Comparison of ENCODE assay signal across 23 cellular contexts in the genomic region with DNA sequence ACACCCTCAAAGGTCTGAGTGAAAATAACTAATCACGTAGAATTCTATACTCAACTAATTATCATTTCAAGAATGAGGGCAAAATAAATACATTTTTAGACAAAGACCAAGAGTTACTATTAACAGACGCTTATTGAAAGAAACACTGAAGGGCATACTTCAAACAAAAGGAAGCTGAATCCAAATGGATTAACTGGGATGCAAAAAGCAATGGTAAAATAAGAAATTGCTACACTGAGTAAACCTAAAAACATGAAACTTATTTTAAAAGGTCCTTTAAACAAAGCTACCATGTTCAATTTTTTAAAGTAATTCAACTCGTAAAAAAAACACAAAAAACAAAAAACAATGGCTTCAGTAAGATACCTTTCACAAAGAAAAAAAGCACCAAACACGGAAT.
"Had no signal": no experiment of that assay in that cellular context is flagged by ENCODE, and none has a peak within 500 bp of the region (broad histone marks: within the 10 kb centered on the region; RNA-seq: fewer than 3 reads in every experiment).

No MANE protein-coding gene starts in this region.

- H3K4me1 ChIP-seq: left lung, prostate gland had no signal

- H3K27me3 Mint-ChIP-seq: activated CD8-positive, alpha-beta T cell treated with anti-CD3 and anti-CD28 coated beads for 36 hours; activated naive CD4-positive, alpha-beta T cell treated with anti-CD3 and anti-CD28 coated beads, Interleukin-2, amount 50 U/mL, for 24 hours; activated T-helper 17 cell treated with anti-CD3 and anti-CD28 coated beads, Interleukin-2, amount 50 U/mL, for 72 hours had no signal

- H3K27ac ChIP-seq: foreskin keratinocyte, left lung, ovary, prostate gland, tibial nerve had no signal

- H3K4me1 Mint-ChIP-seq: activated naive CD8-positive, alpha-beta T cell treated with anti-CD3 and anti-CD28 coated beads, Interleukin-2, amount 50 U/mL, for 24 hours; activated T-helper 17 cell treated with anti-CD3 and anti-CD28 coated beads, Interleukin-2, amount 50 U/mL, for 72 hours had no signal

- ATAC-seq: activated CD8-positive, alpha-beta T cell treated with anti-CD3 and anti-CD28 coated beads for 36 hours; activated naive CD8-positive, alpha-beta T cell treated with anti-CD3 and anti-CD28 coated beads, Interleukin-2, amount 50 U/mL, for 24 hours; activated T-cell treated with anti-CD3 and anti-CD28 coated beads, Interleukin-2, amount 50 U/mL, for 4 hours; activated T-helper 17 cell treated with anti-CD3 and anti-CD28 coated beads, Interleukin-2, amount 50 U/mL, for 72 hours; foreskin keratinocyte; left lung; mucosa of descending colon had no signal

- H3K36me3 ChIP-seq: left lung, ovary, prostate gland had no signal

- H3K9me3 ChIP-seq: esophagus muscularis mucosa, mucosa of descending colon, ovary, prostate gland had no signal

- H3K9me3 Mint-ChIP-seq: activated CD8-positive, alpha-beta T cell treated with anti-CD3 and anti-CD28 coated beads for 36 hours; activated naive CD4-positive, alpha-beta T cell treated with anti-CD3 and anti-CD28 coated beads, Interleukin-2, amount 50 U/mL, for 24 hours; activated naive CD8-positive, alpha-beta T cell treated with anti-CD3 and anti-CD28 coated beads, Interleukin-2, amount 50 U/mL, for 24 hours; activated T-cell treated with anti-CD3 and anti-CD28 coated beads, Interleukin-2, amount 50 U/mL, for 4 hours; activated T-helper 17 cell treated with anti-CD3 and anti-CD28 coated beads, Interleukin-2, amount 50 U/mL, for 72 hours had no signal

- H3K27ac Mint-ChIP-seq: activated CD8-positive, alpha-beta T cell treated with anti-CD3 and anti-CD28 coated beads for 36 hours; activated naive CD8-positive, alpha-beta T cell treated with anti-CD3 and anti-CD28 coated beads, Interleukin-2, amount 50 U/mL, for 24 hours; activated T-helper 17 cell treated with anti-CD3 and anti-CD28 coated beads, Interleukin-2, amount 50 U/mL, for 72 hours had no signal

- H3K4me3 Mint-ChIP-seq: activated CD8-positive, alpha-beta T cell treated with anti-CD3 and anti-CD28 coated beads for 36 hours; activated naive CD4-positive, alpha-beta T cell treated with anti-CD3 and anti-CD28 coated beads, Interleukin-2, amount 50 U/mL, for 24 hours; activated naive CD8-positive, alpha-beta T cell treated with anti-CD3 and anti-CD28 coated beads, Interleukin-2, amount 50 U/mL, for 24 hours; activated T-cell treated with anti-CD3 and anti-CD28 coated beads, Interleukin-2, amount 50 U/mL, for 4 hours; activated T-helper 17 cell treated with anti-CD3 and anti-CD28 coated beads, Interleukin-2, amount 50 U/mL, for 72 hours; nephron had no signal

- H3K27me3 ChIP-seq: esophagus muscularis mucosa, foreskin keratinocyte, heart right ventricle, left lung, ovary, tibial nerve had no signal

- DNase-seq: activated CD4-positive, alpha-beta T cell treated with anti-CD3 and anti-CD28 coated beads for 1 hour; activated CD4-positive, alpha-beta T cell treated with anti-CD3 and anti-CD28 coated beads, Interleukin-2, amount 50 U/mL, for 1 hour; activated CD8-positive, alpha-beta T cell treated with anti-CD3 and anti-CD28 coated beads for 36 hours; activated naive CD8-positive, alpha-beta T cell treated with anti-CD3 and anti-CD28 coated beads, Interleukin-2, amount 50 U/mL, for 24 hours; activated T-cell treated with anti-CD3 and anti-CD28 coated beads, Interleukin-2, amount 50 U/mL, for 4 hours; amygdala; central memory CD4-positive, alpha-beta T cell; foreskin keratinocyte; heart right ventricle; left lung; mesendoderm; mucosa of descending colon; ovary; retina; stimulated activated CD4-positive, alpha-beta T cell treated with anti-CD3 and anti-CD28 coated beads, Interleukin-2, amount 100 ng/mL, for 48 hours; stimulated activated naive CD4-positive, alpha-beta T cell treated with Interleukin-2 at 50 U/mL for 16 hours had no signal

- H3K4me3 ChIP-seq: esophagus muscularis mucosa, heart right ventricle, left lung, lung, mucosa of descending colon, ovary, prostate gland, tibial nerve had no signal
